In the genomic region with DNA sequence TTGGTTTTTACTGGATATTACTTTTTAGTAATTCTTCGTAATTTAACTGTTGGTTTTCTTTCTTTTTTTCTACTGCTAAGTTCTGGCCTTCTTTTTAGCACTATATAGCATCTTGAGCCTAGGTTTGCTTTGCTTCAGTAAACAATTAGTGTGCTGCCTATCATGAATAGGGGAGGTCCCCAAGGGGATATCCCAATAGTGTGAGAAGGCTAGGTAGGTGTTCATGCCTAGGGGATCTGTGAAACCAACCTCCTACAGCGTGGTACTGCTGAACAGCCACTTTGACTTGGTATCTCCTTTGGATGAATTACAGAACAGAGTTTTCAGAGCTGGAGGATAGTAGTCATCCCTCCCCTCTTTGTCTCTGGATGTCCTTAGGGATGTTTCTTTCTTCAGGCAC, we compare ENCODE assay signal across 9 cellular contexts.
"Had no signal": no experiment of that assay in that cellular context is flagged by ENCODE, and none has a peak within 500 bp of the region (broad histone marks: within the 10 kb centered on the region; RNA-seq: fewer than 3 reads in every experiment).

No MANE protein-coding gene starts in this region.

- H3K9me3 Mint-ChIP-seq: GM23338, H9 had no signal

- H3K4me3 ChIP-seq: GM23338, K562 had no signal

- ATAC-seq: GM23338, K562 had no signal

- H3K4me1 Mint-ChIP-seq: GM23338, H9 had no signal

- H3K27ac Mint-ChIP-seq: H9 had no signal

- H3K4me2 ChIP-seq: GM23338 had no signal

- FAIRE-seq: H1, H54, HTR-8/SVneo, K562 had no signal

- DNase-seq: H9, HCEC 1CT, IMR-90, KG1 had no signal

- H2AFZ ChIP-seq: GM23338 had no signal

- H3K4me3 Mint-ChIP-seq: GM23338, H9 had no signal
